18 cellular contexts compared by ENCODE assay signal in genomic region chr16:88526906-88527185, GRCh38. TPM values are rescaled to one million over a fixed set of nuclear protein-coding genes. Genes with fewer than 3 reads are reported as not detected.
DNase-seq lines count a peak whose midpoint lies in the region; ATAC-seq and TF ChIP-seq lines count a peak whose summit lies in the region.
"Had no signal": no experiment of that assay in that cellular context is flagged by ENCODE, and none has a peak within 500 bp of the region (broad histone marks: within the 10 kb centered on the region; RNA-seq: fewer than 3 reads in every experiment).

No MANE protein-coding gene starts in this region.

- no peak overlapping the region for H3K9ac ChIP-seq in HCT116 (ENCODE audit: low read length)

- no peak overlapping the region for H2AFZ ChIP-seq in HCT116 (ENCODE audit: low read depth, low read length, poor library complexity, severe bottlenecking)

- H3K9me3 ChIP-seq in HCT116 (ENCODE audit: control insufficient read depth in 1 of 2, insufficient read depth in 1 of 2, low read depth in 1 of 2, low read length in 2 of 2), result no peaks in the 10 kb centered on the region
- H3K9me3 ChIP-seq in left lung, result no peaks in the 10 kb centered on the region
- H3K9me3 ChIP-seq in psoas muscle, result no peaks in the 10 kb centered on the region
- H3K9me3 ChIP-seq: ascending aorta, colonic mucosa, sigmoid colon, tibial artery had no signal

- H3K4me2 ChIP-seq in HCT116 (ENCODE audit: low read length), result no peak overlapping the region

- WGBS in psoas muscle, 3 donors, result 11 to 35% (median 26%) methylated on average over 7 to 9 of the region's 9 CpGs

- DNase-seq in HCT116 (ENCODE audit: low read depth, low spot score) (no peak), dermis blood vessel endothelial cell (peak; percentile 61), left lung (no peak), psoas muscle (peak; percentile 17 to 69), caudate nucleus (lab: John Stamatoyannopoulos, UW) (no peak)
- no peak for DNase-seq in activated CD4-positive, alpha-beta memory T cell treated with anti-CD3 and anti-CD28 coated beads for 36 hours
- DNase-seq in activated CD4-positive, CD25-positive, alpha-beta regulatory T cell treated with anti-CD3 and anti-CD28 coated beads, Interleukin-2, amount 50 U/mL, for 72 hours, result no peak
- DNase-seq: NCI-H187, NCI-H510A treated with DMSO at 0.1 percent for 48 hours, tibial artery had no signal

- no peak for TF ChIP-seq CTCF in HCT116 (IDR thresholded peaks at IDR 0.05 in 2 of 3, conservative IDR thresholded peaks at IDR 0.05 in 1 of 3; ENCODE audit: borderline replicate concordance in 1 of 3, insufficient read depth in 1 of 3, low read depth in 2 of 3, low read length in 2 of 3)
- TF ChIP-seq CTCF in left lung (IDR thresholded peaks at IDR 0.05), result no peak
- TF ChIP-seq CTCF in psoas muscle (IDR thresholded peaks at IDR 0.05), result no peak

- POLR2A ChIA-PET in HCT116 (lab: Charles Lee), result no interaction called here
- POLR2A ChIA-PET in activated CD4-positive, alpha-beta memory T cell treated with anti-CD3 and anti-CD28 coated beads for 36 hours (lab: Charles Lee), result no interaction called here

- no TSS peak for BruUV-seq in HCT116 (replicated peaks; lab: Mats Ljungman, UMichigan)

- no peaks in the 10 kb centered on the region for H3K9me2 ChIP-seq in HCT116 (ENCODE audit: insufficient read depth)

- no peaks in the 10 kb centered on the region for H4K20me1 ChIP-seq in HCT116 (ENCODE audit: insufficient read depth)

- CTCF ChIA-PET in HCT116 (lab: Charles Lee), result no interaction called here
- CTCF ChIA-PET in activated CD4-positive, alpha-beta memory T cell treated with anti-CD3 and anti-CD28 coated beads for 36 hours (lab: Charles Lee), result interaction anchor here (1.3 kb wide), 1 partner anchor 83 kb away, joined by 6 read pairs; no protein-coding TSS in a partner anchor

- H3K4me3 ChIP-seq in HCT116 (replicated peaks in 1 of 2; ENCODE audit: low read depth in 1 of 2, low read length in 2 of 2) (no peak overlapping the region), left lung (no peak overlapping the region), psoas muscle (peak overlapping the region; percentile 7)
- H3K4me3 ChIP-seq: ascending aorta, colonic mucosa, sigmoid colon, SK-N-MC, tibial artery had no signal

- no peak for TF ChIP-seq RAD21 in HCT116 (IDR thresholded peaks at IDR 0.05; ENCODE audit: low read depth)

- H3K27me3 ChIP-seq in HCT116 (ENCODE audit: insufficient read depth, low read length), result no peaks in the 10 kb centered on the region
- H3K27me3 ChIP-seq in left lung, result peaks cover 7 to 42% of the 10 kb centered on the region in 2 donors
- peaks cover 0 to 22% (median 10%) of the 10 kb centered on the region in 3 donors for H3K27me3 ChIP-seq in psoas muscle (ENCODE audit: insufficient read depth in 3 of 3, low read length in 2 of 3)
- H3K27me3 ChIP-seq: ascending aorta, colonic mucosa had no signal

- no peak overlapping the region for H3K27ac Mint-ChIP-seq in activated CD4-positive, alpha-beta memory T cell treated with anti-CD3 and anti-CD28 coated beads for 36 hours
- H3K27ac Mint-ChIP-seq: activated CD8-positive, alpha-beta memory T cell treated with anti-CD3 and anti-CD28 coated beads, Interleukin-2, amount 10 ng/mL, durations not matched to agents 7 days and 5 days; activated naive CD8-positive, alpha-beta T cell treated with anti-CD3 and anti-CD28 coated beads, Interleukin-2, amount 10 ng/mL, durations not matched to agents 7 days and 5 days; WTC11 had no signal

- H3K36me3 ChIP-seq in HCT116 (ENCODE audit: control insufficient read depth in 1 of 2, insufficient read depth in 2 of 2, low read length in 2 of 2) (0 out of 4 replicates have a peak, but pooled peaks cover 0 to 2% of the 10 kb centered on the region in 2 experiments), left lung (no peaks in the 10 kb centered on the region), psoas muscle (ENCODE audit: insufficient read depth in 1 of 2, low read depth in 1 of 2) (no peaks in the 10 kb centered on the region)
- H3K36me3 ChIP-seq: ascending aorta, colonic mucosa had no signal

- no peaks in the 10 kb centered on the region for H3K79me2 ChIP-seq in HCT116 (ENCODE audit: insufficient read depth, low read length)

- no peaks in the 10 kb centered on the region for H3K27me3 Mint-ChIP-seq in activated CD4-positive, alpha-beta memory T cell treated with anti-CD3 and anti-CD28 coated beads for 36 hours
- H3K27me3 Mint-ChIP-seq: activated CD8-positive, alpha-beta memory T cell treated with anti-CD3 and anti-CD28 coated beads, Interleukin-2, amount 10 ng/mL, durations not matched to agents 7 days and 5 days; activated naive CD8-positive, alpha-beta T cell treated with anti-CD3 and anti-CD28 coated beads, Interleukin-2, amount 10 ng/mL, durations not matched to agents 7 days and 5 days had no signal

- H3K9me3 Mint-ChIP-seq in activated CD4-positive, alpha-beta memory T cell treated with anti-CD3 and anti-CD28 coated beads for 36 hours, result no peaks in the 10 kb centered on the region
- H3K9me3 Mint-ChIP-seq: activated naive CD8-positive, alpha-beta T cell treated with anti-CD3 and anti-CD28 coated beads, Interleukin-2, amount 10 ng/mL, durations not matched to agents 7 days and 5 days; activated T-cell treated with anti-CD3 and anti-CD28 coated beads, Interleukin-2, amount 50 U/mL, for 4 hours; WTC11 had no signal

- H3K4me1 ChIP-seq in HCT116 (ENCODE audit: control insufficient read depth in 1 of 2, insufficient read depth in 2 of 2, low read length in 2 of 2) (peaks cover 0 to 10% of the 10 kb centered on the region in 2 experiments; a peak in 3 of 4 replicates), left lung (peaks cover 4 to 5% of the 10 kb centered on the region in 2 donors), psoas muscle (peaks cover 69% of the 10 kb centered on the region)

- RAD21 ChIA-PET in HCT116 (lab: Charles Lee; ENCODE audit: low non-redundant PET in 1 of 2, low total read pairs in 2 of 2, uncharacterized antibody in 2 of 2, unreplicated experiment in 2 of 2), result no interaction called here

- no peak overlapping the region for H3K4me3 Mint-ChIP-seq in activated CD4-positive, alpha-beta memory T cell treated with anti-CD3 and anti-CD28 coated beads for 36 hours
- H3K4me3 Mint-ChIP-seq: activated CD8-positive, alpha-beta memory T cell treated with anti-CD3 and anti-CD28 coated beads, Interleukin-2, amount 10 ng/mL, durations not matched to agents 7 days and 5 days; activated naive CD8-positive, alpha-beta T cell treated with anti-CD3 and anti-CD28 coated beads, Interleukin-2, amount 10 ng/mL, durations not matched to agents 7 days and 5 days; activated T-cell treated with anti-CD3 and anti-CD28 coated beads, Interleukin-2, amount 50 U/mL, for 4 hours; WTC11 had no signal

- intact Hi-C loops in HCT116 (cut with micrococcal nuclease) (loop anchor here (1.0 to 5.0 kb wide), 2 partner anchors 70 to 84 kb away; no protein-coding TSS in a partner anchor), left lung (cut with DNase I) (loop anchor here in 1 of 2 donors (5.0 kb wide), 1 partner anchor 85 kb away; no protein-coding TSS in a partner anchor), psoas muscle (cut with DNase I) (loop anchor here in 1 of 2 donors (10.0 kb wide), 1 partner anchor 332 kb away; no protein-coding TSS in a partner anchor)
- intact Hi-C loops in activated CD4-positive, alpha-beta memory T cell treated with anti-CD3 and anti-CD28 coated beads for 36 hours (cut with micrococcal nuclease), result loop anchor here (1.0 to 5.0 kb wide), 2 partner anchors 70 to 84 kb away; no protein-coding TSS in a partner anchor

- no peak overlapping the region; the same call in 1 of the 2 replicates for H3K27ac ChIP-seq in HCT116 (ENCODE audit: low read depth, low read length)
- no peak overlapping the region for H3K27ac ChIP-seq in left lung
- H3K27ac ChIP-seq in psoas muscle, result no peak overlapping the region
- no peak overlapping the region for H3K27ac ChIP-seq in caudate nucleus (ENCODE audit: low read depth, low read length)
- H3K27ac ChIP-seq: ascending aorta, colonic mucosa, sigmoid colon, SK-N-MC, tibial artery had no signal

- H3K4me1 Mint-ChIP-seq in activated CD4-positive, alpha-beta memory T cell treated with anti-CD3 and anti-CD28 coated beads for 36 hours (ENCODE audit: low read depth), result peaks cover 2% of the 10 kb centered on the region
- H3K4me1 Mint-ChIP-seq: activated CD8-positive, alpha-beta memory T cell treated with anti-CD3 and anti-CD28 coated beads, Interleukin-2, amount 10 ng/mL, durations not matched to agents 7 days and 5 days had no signal

- TF ChIP-seq POLR2A in HCT116 (IDR thresholded peaks at IDR 0.05; ENCODE audit: borderline replicate concordance, extremely low read depth, insufficient read depth, insufficient read length), result no peak

- ATAC-seq in HCT116 (peak; percentile 2; the same call in 1 of the 2 replicates), left lung (peak; percentile 2), psoas muscle (peak; percentile 15 to 62 (median 42))

- peaks cover under 1% of the 10 kb centered on the region for H3K36me3 Mint-ChIP-seq in activated CD4-positive, alpha-beta memory T cell treated with anti-CD3 and anti-CD28 coated beads for 36 hours
- H3K36me3 Mint-ChIP-seq: activated CD8-positive, alpha-beta memory T cell treated with anti-CD3 and anti-CD28 coated beads, Interleukin-2, amount 10 ng/mL, durations not matched to agents 7 days and 5 days; activated naive CD8-positive, alpha-beta T cell treated with anti-CD3 and anti-CD28 coated beads, Interleukin-2, amount 10 ng/mL, durations not matched to agents 7 days and 5 days had no signal

TF ChIP-seq in HCT116, 20 proteins besides CTCF, POLR2A, EP300 and RAD21:
- TF ChIP-seq ZNF274 (IDR thresholded peaks at IDR 0.05; ENCODE audit: low read depth, low read length), result no peak
- no peak for TF ChIP-seq EZH2phosphoT487 (IDR thresholded peaks at IDR 0.05; ENCODE audit: borderline replicate concordance)
TF ChIP-seq in HCT116: peak in this region for 0.

RNA-seq across cellular contexts. Expression of gene ZC3H18, which starts 43.4 kb away (rescaled TPM):
- total RNA-seq in HCT116 (2021; ENCODE audit: unreplicated experiment) (57.8 TPM), dermis blood vessel endothelial cell (15.3 and 17.3 TPM in 2 replicates), left lung (10 to 100 TPM; 37.1 to 48.2 TPM), psoas muscle (10 to 100 TPM; 24.8 to 30.5 (median 26.9) TPM)
- polyA plus RNA-seq in HCT116 (2012), result 23.9 and 24.1 TPM in 2 replicates
- 10 to 100 TPM; 19.9 to 36.0 (median 32.0) TPM for polyA plus RNA-seq in psoas muscle
- total RNA-seq in activated CD4-positive, alpha-beta memory T cell treated with anti-CD3 and anti-CD28 coated beads for 36 hours, result 10 to 100 TPM; 72.0 to 72.7 TPM

Comparison
In these comparisons a context has a peak if more than half of its experiments do, and no peak if none do; other contexts are left out.
1. DNase-seq: peak in dermis blood vessel endothelial cell (single experiment) and psoas muscle (2 of 2); none in HCT116 (single experiment), left lung (0 of 2), caudate nucleus (0 of 61), activated CD4-positive, alpha-beta memory T cell treated with anti-CD3 and anti-CD28 coated beads for 36 hours (single experiment) and activated CD4-positive, CD25-positive, alpha-beta regulatory T cell treated with anti-CD3 and anti-CD28 coated beads, Interleukin-2, amount 50 U/mL, for 72 hours (single experiment).
2. Peak in every context shown above with its lines, with median percentiles within 50 percentile points of each other: ATAC-seq.